ENCODE assay signal across 33 cellular contexts in the genomic region with DNA sequence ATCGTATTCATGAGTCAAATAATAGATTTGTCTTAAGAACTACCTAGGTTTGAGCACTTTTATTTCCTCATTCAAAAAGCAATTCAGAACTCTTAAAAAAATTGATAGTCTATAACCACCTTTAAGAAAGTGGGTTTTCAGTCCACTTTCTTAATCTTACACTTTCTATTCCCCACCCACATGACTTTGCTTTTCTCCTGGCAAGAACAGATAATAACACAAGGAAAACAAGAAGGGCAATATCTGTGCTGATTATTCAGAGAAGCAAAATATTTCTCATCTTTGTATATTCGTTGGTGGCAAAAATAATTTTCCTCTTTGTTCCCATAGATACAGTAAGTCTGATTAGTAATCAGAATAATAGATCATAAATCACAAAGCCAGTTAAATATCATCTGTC.
"Had no signal": no experiment of that assay in that cellular context is flagged by ENCODE, and none has a peak within 500 bp of the region (broad histone marks: within the 10 kb centered on the region; RNA-seq: fewer than 3 reads in every experiment).

No MANE protein-coding gene starts in this region.

- H3K9me3 ChIP-seq: adrenal gland, ascending aorta, body of pancreas, breast epithelium had no signal

- H3K27me3 ChIP-seq: adrenal gland, ascending aorta, body of pancreas, brain microvascular endothelial cell, breast epithelium, cardiac muscle cell had no signal

- H3K36me3 ChIP-seq: adrenal gland, ascending aorta, brain microvascular endothelial cell, breast epithelium, cardiac muscle cell had no signal

- ATAC-seq: activated naive CD4-positive, alpha-beta T cell treated with anti-CD3 and anti-CD28 coated beads, Interleukin-2, amount 50 U/mL, for 72 hours; activated naive CD8-positive, alpha-beta T cell treated with anti-CD3 and anti-CD28 coated beads, Interleukin-2, amount 50 U/mL, for 24 hours; activated T-cell treated with anti-CD3 and anti-CD28 coated beads, Interleukin-2, amount 50 U/mL, for 4 hours; activated T-cell treated with anti-CD3 and anti-CD28 coated beads, Interleukin-2, amount 50 U/mL, for 72 hours; activated T-helper 17 cell treated with anti-CD3 and anti-CD28 coated beads, Interleukin-2, amount 50 U/mL, for 72 hours; body of pancreas had no signal

- H3K4me1 ChIP-seq: adrenal gland, body of pancreas, breast epithelium had no signal

- FAIRE-seq: astrocyte, bronchial epithelial cell had no signal

- H3K4me3 ChIP-seq: adrenal gland, ascending aorta, body of pancreas, breast epithelium, cardiac muscle cell had no signal

- DNase-seq: activated effector memory CD4-positive, alpha-beta T cell treated with anti-CD3 and anti-CD28 coated beads, Interleukin-2, amount 50 U/mL, for 16 hours; activated effector memory CD4-positive, alpha-beta T cell treated with Interleukin-2 at 50 U/mL for 16 hours; activated gamma-delta T cell; activated gamma-delta T cell treated with Interleukin-2 at 50 U/mL for 16 hours; activated naive CD4-positive, alpha-beta T cell; activated naive CD4-positive, alpha-beta T cell treated with anti-CD3 and anti-CD28 coated beads for 36 hours; activated naive CD4-positive, alpha-beta T cell treated with anti-CD3 and anti-CD28 coated beads, Interleukin-2, amount 10 ng/mL, durations not matched to agents 7 days and 5 days; activated naive CD4-positive, alpha-beta T cell treated with anti-CD3 and anti-CD28 coated beads, Interleukin-2, amount 50 U/mL, for 16 hours; activated naive CD4-positive, alpha-beta T cell treated with Interleukin-2 at 50 U/mL for 16 hours; activated naive CD8-positive, alpha-beta T cell treated with anti-CD3 and anti-CD28 coated beads for 36 hours; activated naive CD8-positive, alpha-beta T cell treated with anti-CD3 and anti-CD28 coated beads, Interleukin-2, amount 10 ng/mL, durations not matched to agents 7 days and 5 days; activated naive CD8-positive, alpha-beta T cell treated with anti-CD3 and anti-CD28 coated beads, Interleukin-2, amount 50 U/mL, for 24 hours; activated T-cell treated with anti-CD3 and anti-CD28 coated beads, Interleukin-2, amount 50 U/mL, for 24 hours; activated T-cell treated with anti-CD3 and anti-CD28 coated beads, Interleukin-2, amount 50 U/mL, for 4 hours; activated T-cell treated with anti-CD3 and anti-CD28 coated beads, Interleukin-2, amount 50 U/mL, for 48 hours; activated T-cell treated with anti-CD3 and anti-CD28 coated beads, Interleukin-2, amount 50 U/mL, for 72 hours; adrenal gland; amniotic stem cell; amygdala; anterior cingulate cortex; aorta; body of pancreas; brain microvascular endothelial cell; caudate nucleus; central memory CD4-positive, alpha-beta T cell; cerebellar nuclear complex had no signal

- H3K27ac ChIP-seq: adrenal gland, ascending aorta, body of pancreas, brain microvascular endothelial cell, breast epithelium, cardiac muscle cell had no signal
